ENCODE assay signal across 1 cellular context in the genomic region with DNA sequence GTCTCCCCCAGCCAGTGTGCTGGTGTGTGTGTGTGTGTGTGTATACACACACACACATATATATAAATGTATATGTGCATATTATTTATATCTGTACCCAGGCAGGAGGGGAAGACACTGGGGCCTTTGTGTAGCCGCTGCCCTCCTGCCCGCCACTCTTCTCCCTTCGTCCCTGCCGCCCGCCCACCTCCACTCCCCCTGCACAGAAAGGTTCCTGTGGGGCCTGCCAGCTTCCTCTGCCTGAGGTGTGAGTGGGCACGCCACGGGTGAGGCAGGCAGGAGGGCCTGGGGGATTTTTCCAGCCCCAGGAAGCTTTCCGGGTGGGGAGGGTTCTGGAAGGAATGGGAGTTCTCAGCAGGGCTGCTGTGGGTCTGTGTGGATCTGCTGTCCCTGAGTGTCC.
A peak's percentile ranks its signal among the peaks of the same experiment; 100 is the strongest.
TF ChIP-seq lines count a peak whose summit lies in the region.

No MANE protein-coding gene starts in this region.

TF ChIP-seq in HEK293, 187 proteins besides CTCF, POLR2A, EP300 and RAD21:
- TF ChIP-seq TCF7L2 (IDR thresholded peaks at IDR 0.05; ENCODE audit: borderline replicate concordance, low read depth, low read length) (no peak), ZNF654 (tag by site-specific recombination; IDR thresholded peaks at IDR 0.05; ENCODE audit: low read depth) (no peak), ZFHX2 (tag by site-specific recombination; conservative IDR thresholded peaks at IDR 0.05) (peak; percentile 58; the same call in 1 of the 2 replicates), ZSCAN16 (tag by site-specific recombination; IDR thresholded peaks at IDR 0.05) (no peak), EGR2 (tag by site-specific recombination; IDR thresholded peaks at IDR 0.05; ENCODE audit: low read depth) (peak; percentile 52), ZNF202 (tag by site-specific recombination; IDR thresholded peaks at IDR 0.05; ENCODE audit: borderline replicate concordance) (no peak), ZNF146 (tag by site-specific recombination; IDR thresholded peaks at IDR 0.05) (no peak), ZNF311 (tag by site-specific recombination; IDR thresholded peaks at IDR 0.05; ENCODE audit: borderline replicate concordance) (no peak), ZNF558 (tag by site-specific recombination; IDR thresholded peaks at IDR 0.05) (no peak)
- TF ChIP-seq, protein P1, sequence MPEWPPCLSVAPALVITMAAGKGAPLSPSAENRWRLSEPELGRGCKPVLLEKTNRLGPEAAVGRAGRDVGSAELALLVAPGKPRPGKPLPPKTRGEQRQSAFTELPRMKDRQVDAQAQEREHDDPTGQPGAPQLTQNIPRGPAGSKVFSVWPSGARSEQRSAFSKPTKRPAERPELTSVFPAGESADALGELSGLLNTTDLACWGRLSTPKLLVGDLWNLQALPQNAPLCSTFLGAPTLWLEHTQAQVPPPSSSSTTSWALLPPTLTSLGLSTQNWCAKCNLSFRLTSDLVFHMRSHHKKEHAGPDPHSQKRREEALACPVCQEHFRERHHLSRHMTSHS (tag by site-specific recombination; IDR thresholded peaks at IDR 0.05), result no peak
- TF ChIP-seq, protein P2, sequence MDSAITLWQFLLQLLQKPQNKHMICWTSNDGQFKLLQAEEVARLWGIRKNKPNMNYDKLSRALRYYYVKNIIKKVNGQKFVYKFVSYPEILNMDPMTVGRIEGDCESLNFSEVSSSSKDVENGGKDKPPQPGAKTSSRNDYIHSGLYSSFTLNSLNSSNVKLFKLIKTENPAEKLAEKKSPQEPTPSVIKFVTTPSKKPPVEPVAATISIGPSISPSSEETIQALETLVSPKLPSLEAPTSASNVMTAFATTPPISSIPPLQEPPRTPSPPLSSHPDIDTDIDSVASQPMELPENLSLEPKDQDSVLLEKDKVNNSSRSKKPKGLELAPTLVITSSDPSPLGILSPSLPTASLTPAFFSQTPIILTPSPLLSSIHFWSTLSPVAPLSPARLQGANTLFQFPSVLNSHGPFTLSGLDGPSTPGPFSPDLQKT (IDR thresholded peaks at IDR 0.05; ENCODE audit: borderline replicate concordance, low read depth, low read length), result no peak
